In the genomic region with DNA sequence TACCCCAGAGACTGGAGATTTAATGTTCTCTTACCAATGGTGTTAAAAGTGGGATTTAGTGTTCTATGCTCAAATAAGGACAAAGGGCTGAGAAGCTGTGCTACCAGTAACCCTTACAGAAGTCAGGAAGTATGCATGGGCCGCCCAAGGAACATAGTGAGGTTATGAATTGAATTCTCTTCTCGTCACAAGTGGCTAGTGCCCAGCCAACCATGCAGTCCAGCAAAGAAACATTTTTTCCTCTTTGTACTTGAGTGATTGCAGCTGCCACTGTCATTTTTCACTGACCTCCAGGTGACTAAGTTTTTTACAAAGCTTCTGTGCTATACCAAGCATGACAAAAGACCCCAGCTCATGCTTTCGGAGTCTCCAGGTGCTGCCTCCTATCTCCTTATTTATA, we compare ENCODE assay signal across 10 cellular contexts.
DNase-seq lines count a peak whose midpoint lies in the region; ATAC-seq and TF ChIP-seq lines count a peak whose summit lies in the region.
"Had no signal": no experiment of that assay in that cellular context is flagged by ENCODE, and none has a peak within 500 bp of the region (broad histone marks: within the 10 kb centered on the region; RNA-seq: fewer than 3 reads in every experiment).

No MANE protein-coding gene starts in this region.

- peak; percentile 95 for ATAC-seq in GM19455 (IDR thresholded peaks at IDR 0.05; ENCODE audit: unreplicated experiment)
- peak; percentile 96 for ATAC-seq in HG03095 (IDR thresholded peaks at IDR 0.05; ENCODE audit: unreplicated experiment)
- ATAC-seq: naive thymus-derived CD4-positive, alpha-beta T cell had no signal

- no peak overlapping the region for H3K4me3 ChIP-seq in epithelial cell of proximal tubule (ENCODE audit: low read depth, low read length)

- TF ChIP-seq CTCF in epithelial cell of proximal tubule (conservative IDR thresholded peaks at IDR 0.05; ENCODE audit: low read depth, low read length) = no peak

- peak; percentile 26 for DNase-seq in DMS79 treated with DMSO at 0.1 percent for 48 hours (lab: John Stamatoyannopoulos, UW)
- peak; percentile 87 for DNase-seq in epithelial cell of proximal tubule (ENCODE audit: low read depth)
- DNase-seq in AML-193 (lab: John Stamatoyannopoulos, UW) = no peak
- no peak for DNase-seq in superior temporal gyrus (ENCODE audit: extremely low spot score)
- no peak for DNase-seq in RPMI8226
- DNase-seq in occipital lobe (lab: John Stamatoyannopoulos, UW) = no peak
- DNase-seq: activated CD8-positive, alpha-beta memory T cell treated with anti-CD3 and anti-CD28 coated beads, Interleukin-2, amount 50 U/mL, for 4 hours; naive thymus-derived CD4-positive, alpha-beta T cell had no signal

Comparison
In these comparisons a context has a peak if more than half of its experiments do, and no peak if none do; other contexts are left out.
1. DNase-seq: peak in DMS79 treated with DMSO at 0.1 percent for 48 hours (single experiment) and epithelial cell of proximal tubule (single experiment); none in AML-193 (0 of 2), superior temporal gyrus (single experiment), RPMI8226 (single experiment) and occipital lobe (single experiment).